Comparison of ENCODE assay signal across 9 cellular contexts in the genomic region with DNA sequence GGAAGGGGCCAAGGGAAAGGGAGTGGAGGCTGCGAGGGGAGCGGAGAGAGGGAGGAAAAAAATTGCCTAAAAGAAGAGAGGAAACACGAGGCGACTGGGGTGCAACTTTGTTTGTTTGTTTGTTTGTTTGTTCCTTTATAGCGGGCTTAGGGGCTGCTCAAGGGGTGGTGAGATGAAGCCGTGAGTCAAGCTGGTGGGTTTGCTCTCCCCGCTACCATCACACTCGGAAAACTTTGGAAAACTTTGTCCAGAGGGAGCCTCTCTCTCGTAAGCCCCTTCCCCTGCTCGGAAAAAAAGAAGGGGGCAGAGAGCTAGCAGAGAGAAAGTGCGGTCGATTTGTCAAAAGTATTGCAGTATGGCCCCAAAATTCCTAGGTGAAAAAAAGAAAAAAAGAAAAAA. TPM values are rescaled to one million over a fixed set of nuclear protein-coding genes. Genes with fewer than 3 reads are reported as not detected.
DNase-seq lines count a peak whose midpoint lies in the region; ATAC-seq and TF ChIP-seq lines count a peak whose summit lies in the region.
"Had no signal": no experiment of that assay in that cellular context is flagged by ENCODE, and none has a peak within 500 bp of the region (broad histone marks: within the 10 kb centered on the region; RNA-seq: fewer than 3 reads in every experiment).

No MANE protein-coding gene starts in this region.

- DNase-seq in cardiac muscle cell (ENCODE audit: low read depth in 1 of 2, low spot score in 1 of 2) (no peak), Right ventricle myocardium superior (no peak), MCF 10A (ENCODE audit: unreplicated experiment) (no peak), KBM-7 (no peak), MV-4-11 (lab: John Stamatoyannopoulos, UW) (no peak), SW480 (ENCODE audit: low spot score) (no peak)

- H3K4me1 Mint-ChIP-seq in MCF 10A (ENCODE audit: insufficient read depth, unreplicated experiment), result peaks cover 27% of the 10 kb centered on the region

- H3K36me3 ChIP-seq in cardiac muscle cell (no peaks in the 10 kb centered on the region), muscle layer of duodenum (ENCODE audit: control insufficient read depth in 1 of 2, insufficient read depth in 2 of 2, low read length in 2 of 2) (no peaks in the 10 kb centered on the region), urinary bladder (ENCODE audit: insufficient read depth) (no peaks in the 10 kb centered on the region)

- H3K27me3 Mint-ChIP-seq in MCF 10A (ENCODE audit: insufficient read depth, unreplicated experiment), result peaks cover 37% of the 10 kb centered on the region

- TF ChIP-seq CTCF in cardiac muscle cell (IDR thresholded peaks at IDR 0.05; ENCODE audit: low read depth, low read length) (no peak), MCF 10A (IDR thresholded peaks at IDR 0.05; ENCODE audit: unreplicated experiment) (no peak)

- no peaks in the 10 kb centered on the region for H3K9me3 Mint-ChIP-seq in MCF 10A (ENCODE audit: unreplicated experiment)

- no peak for ATAC-seq in Right ventricle myocardium superior (ENCODE audit: poor library complexity)

- H3K27me3 ChIP-seq in cardiac muscle cell (peaks cover 83% of the 10 kb centered on the region), muscle layer of duodenum (ENCODE audit: low read depth, low read length) (peaks cover 20% of the 10 kb centered on the region)

- intact Hi-C loops in Right ventricle myocardium superior (cut with DNase I) (loop anchor here (2.0 to 10.0 kb wide), 2 partner anchors 533 to 599 kb away; no protein-coding TSS in a partner anchor), MCF 10A (cut with micrococcal nuclease) (loop anchor here (5.0 kb wide), 2 partner anchors 266 to 536 kb away; no protein-coding TSS in a partner anchor)

- POLR2A ChIA-PET in MCF 10A (lab: Yijun Ruan, JAX), result interaction anchor here (0.6 to 1.8 kb wide), 6 partner anchors 224 to 468 kb away, joined by 3 to 5 read pairs (median 4); no protein-coding TSS in a partner anchor

- CTCF ChIA-PET in MCF 10A (lab: Yijun Ruan, JAX), result interaction anchor here (0.5 to 6.0 kb wide), 7 partner anchors 13 to 739 kb away, joined by 3 to 204 read pairs (median 4); a partner anchor contains a TSS

- H3K36me3 Mint-ChIP-seq in MCF 10A (ENCODE audit: insufficient read depth, unreplicated experiment), result no peaks in the 10 kb centered on the region

- in situ Hi-C loops in KBM-7 (cut with MboI; ENCODE audit: low pct_unique_long_range_greater_than_20kb, low sequenced_read_pairs), result loop anchor here (25.0 kb wide), 1 partner anchor 611 kb away; no protein-coding TSS in a partner anchor

- H3K4me3 Mint-ChIP-seq in MCF 10A (ENCODE audit: unreplicated experiment), result peak overlapping the region; percentile 79

- WGBS in urinary bladder, result 4% methylated on average over 12 of the region's 12 CpGs

- H3K4me3 ChIP-seq in cardiac muscle cell (peak overlapping the region; percentile 31), muscle layer of duodenum (ENCODE audit: low read depth in 1 of 2, low read length in 2 of 2) (peak overlapping the region; percentile 42 to 46), urinary bladder (ENCODE audit: low read depth, low read length) (peak overlapping the region; percentile 47)

- H3K4me1 ChIP-seq in cardiac muscle cell (ENCODE audit: low read depth), result peaks cover 6% of the 10 kb centered on the region
- H3K4me1 ChIP-seq in muscle layer of duodenum (ENCODE audit: control insufficient read depth in 1 of 2, insufficient read depth in 2 of 2, low read length in 2 of 2), result peaks cover 0 to 61% of the 10 kb centered on the region in 2 donors
- peaks cover 4% of the 10 kb centered on the region for H3K4me1 ChIP-seq in urinary bladder (ENCODE audit: insufficient read depth)

- H3K27ac ChIP-seq in cardiac muscle cell (no peak overlapping the region), muscle layer of duodenum (ENCODE audit: low read length) (no peak overlapping the region), urinary bladder (ENCODE audit: low read depth) (no peak overlapping the region)

- BruUV-seq in MCF 10A (replicated peaks; lab: Mats Ljungman, UMichigan), result no TSS peak

- H3K9me3 ChIP-seq in cardiac muscle cell (ENCODE audit: low read depth), result no peaks in the 10 kb centered on the region
- H3K9me3 ChIP-seq in muscle layer of duodenum (ENCODE audit: control insufficient read depth in 1 of 2, low read length in 2 of 2), result no peaks in the 10 kb centered on the region

- H3K27ac Mint-ChIP-seq in MCF 10A (ENCODE audit: low read depth, unreplicated experiment), result no peak overlapping the region

RNA-seq across cellular contexts. Expression of a gene that starts 0.3 kb away (rescaled TPM):
- total RNA-seq in cardiac muscle cell (3.1 and 3.6 TPM in 2 replicates), Right ventricle myocardium superior (4.4 TPM), MCF 10A (2022) (14.1 and 16.9 TPM in 2 replicates), urinary bladder (4.7 TPM)
- polyA plus RNA-seq in cardiac muscle cell (0.65 and 1.2 TPM in 2 replicates), urinary bladder (6.1 TPM)
- total RNA-seq: T-helper 2 cell treated with Interferon-gamma antibody and Interleukin-4, amounts not matched to agents 100 ng/mL and 5 ng/mL, for 36 hours had no signal
